Comparison of ENCODE assay signal across 21 cellular contexts in genomic region chr17:14741516-14741915, GRCh38.
A peak's percentile ranks its signal among the peaks of the same experiment; 100 is the strongest.
DNase-seq lines count a peak whose midpoint lies in the region; ATAC-seq and TF ChIP-seq lines count a peak whose summit lies in the region.
"Had no signal": no experiment of that assay in that cellular context is flagged by ENCODE, and none has a peak within 500 bp of the region (broad histone marks: within the 10 kb centered on the region; RNA-seq: fewer than 3 reads in every experiment).

No MANE protein-coding gene starts in this region.

- 100% methylated on average over 7 of the region's 8 CpGs for WGBS in mammary epithelial cell (ENCODE audit: low coverage, missing lambda C conversion rate)

- no peak for TF ChIP-seq POLR2A in uterus (IDR thresholded peaks at IDR 0.05)

- H3K27ac ChIP-seq in mammary epithelial cell (ENCODE audit: insufficient read depth, low read depth, low read length) (no peak overlapping the region), uterus (no peak overlapping the region)
- H3K27ac ChIP-seq: 22Rv1; BLaER1 treated with 17β-estradiol and CSF1 and Interleukin-3, amounts not matched to agents 10 nM and 100 nM; epithelial cell of prostate; lower lobe of right lung had no signal

- peaks cover 45% of the 10 kb centered on the region for H3K4me1 ChIP-seq in mammary epithelial cell (ENCODE audit: insufficient read depth, low read length)
- H3K4me1 ChIP-seq in uterus = no peaks in the 10 kb centered on the region

- H3K9ac ChIP-seq in mammary epithelial cell (ENCODE audit: insufficient read depth, low read length) = no peak overlapping the region
- H3K9ac ChIP-seq: BLaER1 treated with 17β-estradiol and CSF1 and Interleukin-3, amounts not matched to agents 10 nM and 100 nM had no signal

- H3K4me2 ChIP-seq in mammary epithelial cell (ENCODE audit: insufficient read depth, low read depth, low read length) = no peak overlapping the region
- H3K4me2 ChIP-seq: BLaER1 treated with 17β-estradiol and CSF1 and Interleukin-3, amounts not matched to agents 10 nM and 100 nM had no signal

- H3K27me3 ChIP-seq in mammary epithelial cell (ENCODE audit: insufficient read depth, low read length) (no peaks in the 10 kb centered on the region), uterus (no peaks in the 10 kb centered on the region)
- H3K27me3 ChIP-seq: BLaER1 treated with 17β-estradiol and CSF1 and Interleukin-3, amounts not matched to agents 10 nM and 100 nM had no signal

- no peaks in the 10 kb centered on the region for H3K36me3 Mint-ChIP-seq in T-helper 2 cell treated with Interferon-gamma antibody and Interleukin-4, amounts not matched to agents 5 μg/mL and 100 μg/mL, for 36 hours (ENCODE audit: low read depth)
- H3K36me3 Mint-ChIP-seq: naive B cell had no signal

- H3K4me1 Mint-ChIP-seq in T-helper 2 cell treated with Interferon-gamma antibody and Interleukin-4, amounts not matched to agents 5 μg/mL and 100 μg/mL, for 36 hours (ENCODE audit: low read depth) = no peaks in the 10 kb centered on the region
- H3K4me1 Mint-ChIP-seq: naive B cell had no signal

- no peak overlapping the region for H2AFZ ChIP-seq in mammary epithelial cell (ENCODE audit: low read depth, low read length)

- no TSS peak for BruUV-seq in mammary epithelial cell (replicated peaks; lab: Mats Ljungman, UMichigan)

- H3K9me3 ChIP-seq in mammary epithelial cell (replicated peaks; ENCODE audit: insufficient read depth, low read length) = no peaks in the 10 kb centered on the region
- H3K9me3 ChIP-seq in uterus = no peaks in the 10 kb centered on the region
- H3K9me3 ChIP-seq: BLaER1 treated with 17β-estradiol and CSF1 and Interleukin-3, amounts not matched to agents 10 nM and 100 nM; lower lobe of right lung had no signal

- no peak overlapping the region for H3K4me3 Mint-ChIP-seq in T-helper 2 cell treated with Interferon-gamma antibody and Interleukin-4, amounts not matched to agents 5 μg/mL and 100 μg/mL, for 36 hours
- H3K4me3 Mint-ChIP-seq: naive B cell had no signal

- CTCF ChIA-PET in mammary epithelial cell (lab: Charles Lee; ENCODE audit: low non-redundant PET) = no interaction called here

- H3K9me3 Mint-ChIP-seq in T-helper 2 cell treated with Interferon-gamma antibody and Interleukin-4, amounts not matched to agents 5 μg/mL and 100 μg/mL, for 36 hours = no peaks in the 10 kb centered on the region
- H3K9me3 Mint-ChIP-seq: naive B cell had no signal

- intact Hi-C loops in mammary epithelial cell (cut with micrococcal nuclease) (no loop called here), uterus (cut with DNase I; ENCODE audit: low total_unique reads) (no loop called here)

- H3K4me3 ChIP-seq in mammary epithelial cell (replicated peaks in 1 of 3; ENCODE audit: insufficient read depth in 1 of 3, low read depth in 2 of 3, low read length in 3 of 3) = no peak overlapping the region
- no peak overlapping the region for H3K4me3 ChIP-seq in uterus
- H3K4me3 ChIP-seq: BLaER1 treated with 17β-estradiol and CSF1 and Interleukin-3, amounts not matched to agents 10 nM and 100 nM; lower lobe of right lung had no signal

- in situ Hi-C loops in mammary epithelial cell (cut with MboI; ENCODE audit: low sequenced_read_pairs in 2 of 2) = no loop called here

- H3K27ac Mint-ChIP-seq in T-helper 2 cell treated with Interferon-gamma antibody and Interleukin-4, amounts not matched to agents 5 μg/mL and 100 μg/mL, for 36 hours = no peak overlapping the region
- H3K27ac Mint-ChIP-seq: naive B cell had no signal

- H4K20me1 ChIP-seq in mammary epithelial cell (ENCODE audit: insufficient read depth, low read length) = no peaks in the 10 kb centered on the region
- H4K20me1 ChIP-seq: BLaER1 treated with 17β-estradiol and CSF1 and Interleukin-3, amounts not matched to agents 10 nM and 100 nM had no signal

- H3K79me2 ChIP-seq in mammary epithelial cell (ENCODE audit: insufficient read depth, low read length) = no peaks in the 10 kb centered on the region

- no peaks in the 10 kb centered on the region for H3K27me3 Mint-ChIP-seq in T-helper 2 cell treated with Interferon-gamma antibody and Interleukin-4, amounts not matched to agents 5 μg/mL and 100 μg/mL, for 36 hours (ENCODE audit: low read depth)

- H3K36me3 ChIP-seq in mammary epithelial cell (ENCODE audit: insufficient read depth, low read length) (no peaks in the 10 kb centered on the region), uterus (no peaks in the 10 kb centered on the region)
- H3K36me3 ChIP-seq: BLaER1 treated with 17β-estradiol and CSF1 and Interleukin-3, amounts not matched to agents 10 nM and 100 nM; lower lobe of right lung had no signal

- peak; percentile 70 for DNase-seq in NCI-H82 (lab: John Stamatoyannopoulos, UW)
- DNase-seq in NCI-H82 treated with DMSO at 0.1 percent for 48 hours (lab: John Stamatoyannopoulos, UW; ENCODE audit: unreplicated experiment) = no peak
- DNase-seq in mammary epithelial cell = peak; percentile 31
- DNase-seq in iris pigment epithelial cell (ENCODE audit: low read depth) = peak; percentile 87
- no peak for DNase-seq in activated CD4-positive, CD25-positive, alpha-beta regulatory T cell treated with anti-CD3 and anti-CD28 coated beads, Interleukin-2, amount 50 U/mL, for 72 hours
- no peak for DNase-seq in uterus
- DNase-seq in T-helper 2 cell treated with Interferon-gamma antibody and Interleukin-4, amounts not matched to agents 5 μg/mL and 100 μg/mL, for 36 hours (ENCODE audit: low spot score) = no peak
- DNase-seq: activated CD4-positive, alpha-beta T cell treated with anti-CD3 and anti-CD28 coated beads, Interleukin-2, amount 50 U/mL, for 1 hour; activated CD8-positive, alpha-beta memory T cell treated with anti-CD3 and anti-CD28 coated beads, Interleukin-2, amount 50 U/mL, for 48 hours; activated effector memory CD4-positive, alpha-beta T cell treated with anti-CD3 and anti-CD28 coated beads, Interleukin-2, amount 50 U/mL, for 16 hours; head of caudate nucleus; lower lobe of right lung; naive B cell; NCI-H1417 treated with DMSO at 0.1 percent for 48 hours; posterior cingulate gyrus; small intestine; stimulated activated CD8-positive, alpha-beta memory T cell treated with anti-CD3 and anti-CD28 coated beads, Interleukin-4, amount 100 ng/mL, for 48 hours had no signal

- no peak for ATAC-seq in GM19023 (IDR thresholded peaks at IDR 0.05; ENCODE audit: unreplicated experiment)
- ATAC-seq: lower lobe of right lung had no signal

- TF ChIP-seq CTCF in mammary epithelial cell (conservative IDR thresholded peaks at IDR 0.05 in 1 of 2, IDR thresholded peaks at IDR 0.05 in 1 of 2; ENCODE audit: extremely low read depth in 1 of 2, insufficient read depth in 1 of 2, low read depth in 1 of 2, low read length in 2 of 2) = no peak
- no peak for TF ChIP-seq CTCF in uterus (IDR thresholded peaks at IDR 0.05)

- dilution Hi-C loops in mammary epithelial cell (cut with HindIII; ENCODE audit: low sequenced_read_pairs) = no loop called here

Comparison
In these comparisons a context has a peak if more than half of its experiments do, and no peak if none do; other contexts are left out.
1. DNase-seq: peak in NCI-H82 (single experiment), mammary epithelial cell (single experiment) and iris pigment epithelial cell (single experiment); none in NCI-H82 treated with DMSO at 0.1 percent for 48 hours (single experiment), activated CD4-positive, CD25-positive, alpha-beta regulatory T cell treated with anti-CD3 and anti-CD28 coated beads, Interleukin-2, amount 50 U/mL, for 72 hours (single experiment), uterus (0 of 2) and T-helper 2 cell treated with Interferon-gamma antibody and Interleukin-4, amounts not matched to agents 5 μg/mL and 100 μg/mL, for 36 hours (single experiment).